Comparison of ENCODE assay signal across 1 cellular context in the genomic region with DNA sequence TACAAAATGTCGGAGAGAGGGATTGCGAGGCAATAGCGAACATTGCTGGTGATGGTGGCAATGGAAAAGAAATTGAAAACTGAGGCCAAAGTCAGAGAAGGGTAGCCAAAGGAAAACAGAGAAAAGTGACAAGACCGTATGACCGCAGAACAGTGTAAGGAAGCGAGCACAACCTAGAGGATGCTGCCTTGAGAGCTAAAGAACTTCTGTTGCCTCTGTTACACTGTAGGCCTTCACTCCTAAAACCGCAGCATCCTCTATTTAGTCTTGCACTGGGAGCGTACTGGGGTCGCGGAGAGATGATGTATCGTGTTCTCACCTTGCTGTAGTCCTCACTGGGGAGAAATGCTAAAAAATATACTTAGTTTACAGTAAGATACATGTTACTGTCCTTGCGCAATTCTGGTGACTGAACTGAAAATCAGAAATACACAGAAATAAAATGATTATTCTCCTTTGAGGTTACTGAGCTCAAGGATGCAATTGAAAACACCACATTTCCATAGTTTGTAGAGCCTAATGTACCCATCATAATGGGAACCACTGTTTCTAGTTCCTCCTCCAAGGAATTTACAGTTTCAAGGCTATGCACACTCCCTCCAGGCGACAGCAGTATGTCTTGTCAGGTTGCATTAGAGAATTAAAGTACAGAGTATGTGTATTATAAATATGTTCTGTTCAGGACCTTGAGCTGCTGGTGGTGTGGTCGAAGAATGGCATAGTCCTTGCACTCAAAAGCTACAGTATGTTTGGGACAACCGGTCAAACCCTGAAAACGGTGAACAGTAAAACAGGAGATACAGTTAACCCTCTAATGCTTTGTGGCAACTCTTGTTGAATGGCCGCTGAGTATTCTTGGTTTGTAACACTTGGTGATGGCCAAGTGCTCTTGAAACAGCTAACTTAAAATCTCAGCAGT.
TF ChIP-seq lines count a peak whose summit lies in the region.

No MANE protein-coding gene starts in this region.

TF ChIP-seq in IMR-90, 13 proteins besides CTCF, POLR2A, EP300 and RAD21 (continued from another document):
- TF ChIP-seq CHD1 (IDR thresholded peaks at IDR 0.05; ENCODE audit: low read depth, low read length): 0 out of 2 replicates have a peak, but pooled peaks have one; percentile 28
